Comparison of ENCODE assay signal across 12 cellular contexts in the genomic region with DNA sequence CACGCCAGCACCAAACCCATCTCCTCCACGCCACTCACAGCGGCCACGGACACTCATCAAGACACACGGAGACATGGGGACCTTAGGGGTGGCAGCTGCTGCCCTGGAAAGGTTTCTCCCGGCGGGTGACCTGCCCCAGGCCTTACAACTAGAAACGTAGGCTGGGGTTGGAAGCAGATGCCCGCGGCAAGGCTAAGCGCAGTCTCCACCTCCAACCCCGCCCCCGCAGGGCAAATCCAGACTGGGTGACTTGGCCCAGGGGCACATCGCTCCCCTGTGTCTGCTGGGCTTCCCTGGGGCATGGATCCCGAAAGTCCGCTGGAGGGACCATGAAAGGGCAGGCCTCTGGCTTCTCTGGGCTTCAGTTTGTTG. TPM values are rescaled to one million over a fixed set of nuclear protein-coding genes. Genes with fewer than 3 reads are reported as not detected.
DNase-seq lines count a peak whose midpoint lies in the region; ATAC-seq lines count a peak whose summit lies in the region.
"Had no signal": no experiment of that assay in that cellular context is flagged by ENCODE, and none has a peak within 500 bp of the region (broad histone marks: within the 10 kb centered on the region; RNA-seq: fewer than 3 reads in every experiment).

No MANE protein-coding gene starts in this region.

- peak overlapping the region; percentile 79 for H3K4ac ChIP-seq in neuronal stem cell (ENCODE audit: low read length)

- no peak overlapping the region for H2BK12ac ChIP-seq in neuronal stem cell (ENCODE audit: low read length)

- H3K36me3 ChIP-seq in SJCRH30 (no peaks in the 10 kb centered on the region), neuronal stem cell (replicated peaks in 1 of 2; ENCODE audit: control insufficient read depth in 2 of 2, insufficient read depth in 2 of 2, low read length in 2 of 2) (no peaks in the 10 kb centered on the region)

- H3K4me2 ChIP-seq in neuronal stem cell (ENCODE audit: insufficient read depth, low read length, poor library complexity, severe bottlenecking) = peak overlapping the region; percentile 95

- H4K91ac ChIP-seq in neuronal stem cell (ENCODE audit: low read depth, low read length, poor library complexity) = no peak overlapping the region

- H3K4me1 ChIP-seq in SJCRH30 = peaks cover 30% of the 10 kb centered on the region
- H3K4me1 ChIP-seq in neuronal stem cell (ENCODE audit: control insufficient read depth in 2 of 2, insufficient read depth in 1 of 2, low read depth in 1 of 2, low read length in 2 of 2) = peaks cover 0 to 12% of the 10 kb centered on the region in 2 donors

- H3K27ac ChIP-seq in SJCRH30 = no peak overlapping the region; the same call in 1 of the 2 replicates
- H3K27ac ChIP-seq in neuronal stem cell (replicated peaks; ENCODE audit: low read length) = no peak overlapping the region

- H3K79me1 ChIP-seq in neuronal stem cell (ENCODE audit: low read depth, low read length) = peaks cover 2% of the 10 kb centered on the region

- peak overlapping the region; percentile 97 for H3K18ac ChIP-seq in neuronal stem cell (ENCODE audit: low read length)

- DNase-seq in DMS53 treated with DMSO at 0.1 percent for 48 hours (lab: John Stamatoyannopoulos, UW; ENCODE audit: unreplicated experiment) = peak; percentile 39
- DNase-seq in SJCRH30 = peak; percentile 61 to 64
- no peak for DNase-seq in left ventricle myocardium superior
- no peak for DNase-seq in neuronal stem cell (ENCODE audit: low spot score)
- no peak for DNase-seq in activated CD4-positive, alpha-beta T cell treated with anti-CD3 and anti-CD28 coated beads for 4 hours
- DNase-seq in NCI-H1694 treated with DMSO at 0.1 percent for 48 hours (lab: John Stamatoyannopoulos, UW) = no peak
- no peak for DNase-seq in SIG-M5 (lab: John Stamatoyannopoulos, UW)
- DNase-seq: cerebellar nuclear complex; DMS 273 treated with DMSO at 0.1 percent for 48 hours; SHP77 treated with DMSO at 0.1 percent for 48 hours; stimulated activated naive B cell treated with anti-CD40 and anti-IgM and Interleukin-4, amounts not matched to agents 10 μg/mL and 1 μg/mL and 100 μg/mL, for 72 hours had no signal

- no peaks in the 10 kb centered on the region for H3K9me3 ChIP-seq in SJCRH30 (replicated peaks)
- no peaks in the 10 kb centered on the region for H3K9me3 ChIP-seq in neuronal stem cell (replicated peaks in 1 of 2; ENCODE audit: control insufficient read depth in 2 of 2, insufficient read depth in 1 of 2, low read depth in 1 of 2, low read length in 2 of 2)

- intact Hi-C loops in left ventricle myocardium superior (cut with micrococcal nuclease) = no loop called here

- H3K4me3 ChIP-seq in SJCRH30 (no peak overlapping the region), neuronal stem cell (ENCODE audit: low read length in 2 of 2) (no peak overlapping the region)

- H2AFZ ChIP-seq in neuronal stem cell (ENCODE audit: low read length) = peak overlapping the region; percentile 95

- no CpG with 5 or more reads among the region's 16 CpGs for WGBS in neuronal stem cell (ENCODE audit: extremely low coverage in 2 of 2, insufficient read length in 2 of 2, insufficient replicate concordance in 1 of 2), 2 donors

- H2BK5ac ChIP-seq in neuronal stem cell (ENCODE audit: low read length) = no peak overlapping the region

- H2BK120ac ChIP-seq in neuronal stem cell (ENCODE audit: low read depth, low read length) = peak overlapping the region; percentile 89

- H3K27me3 ChIP-seq in SJCRH30 (no peaks in the 10 kb centered on the region), neuronal stem cell (ENCODE audit: control insufficient read depth in 3 of 3, insufficient read depth in 3 of 3, low read depth in 1 of 3, low read length in 3 of 3) (peaks cover 9 to 78% (median 25%) of the 10 kb centered on the region in 3 experiments)

- H2AK5ac ChIP-seq in neuronal stem cell (ENCODE audit: low read depth, low read length) = peak overlapping the region; percentile 33

- peak overlapping the region; percentile 90 for H3K14ac ChIP-seq in neuronal stem cell (ENCODE audit: low read length)

- peak overlapping the region; percentile 67 for H3K9ac ChIP-seq in neuronal stem cell (ENCODE audit: low read depth, low read length, poor library complexity)

- peak overlapping the region; percentile 95 for H4K8ac ChIP-seq in neuronal stem cell (ENCODE audit: low read depth, low read length)

- peak overlapping the region; percentile 89 for H2BK15ac ChIP-seq in neuronal stem cell (ENCODE audit: low read length)

- ATAC-seq in left ventricle myocardium superior (peak; percentile 3), HG02840 (IDR thresholded peaks at IDR 0.05; ENCODE audit: low FRiP score, unreplicated experiment) (no peak)

- H3K23ac ChIP-seq in neuronal stem cell (ENCODE audit: low read depth, low read length, poor library complexity) = peak overlapping the region; percentile 90

RNA-seq across cellular contexts. Expression of gene ASS1, which starts 12.0 kb away (rescaled TPM):
- total RNA-seq in SJCRH30 (2014; rRNA removed; shearing (Covaris generic)) = 1,949 and 1,974 TPM in 2 replicates
- total RNA-seq in left ventricle myocardium superior = 65.5 TPM
- polyA plus RNA-seq in neuronal stem cell (2013, experiment 1 of 2) = 19.7 TPM
- 19.8 TPM for polyA plus RNA-seq in neuronal stem cell (2013, experiment 2 of 2)

Comparison
In these comparisons a context has a peak if more than half of its experiments do, and no peak if none do; other contexts are left out.
1. DNase-seq: peak in DMS53 treated with DMSO at 0.1 percent for 48 hours (single experiment) and SJCRH30 (2 of 2); none in left ventricle myocardium superior (single experiment), neuronal stem cell (single experiment), activated CD4-positive, alpha-beta T cell treated with anti-CD3 and anti-CD28 coated beads for 4 hours (0 of 2), NCI-H1694 treated with DMSO at 0.1 percent for 48 hours (single experiment) and SIG-M5 (single experiment).
2. RNA of gene ASS1, which starts 12.0 kb away (total RNA-seq): 1,949 to 1,974 TPM in SJCRH30; 65.5 TPM in left ventricle myocardium superior (single experiment); every median in the first group is over 10 times any median in the second.